8 cellular contexts compared by ENCODE assay signal in the genomic region with DNA sequence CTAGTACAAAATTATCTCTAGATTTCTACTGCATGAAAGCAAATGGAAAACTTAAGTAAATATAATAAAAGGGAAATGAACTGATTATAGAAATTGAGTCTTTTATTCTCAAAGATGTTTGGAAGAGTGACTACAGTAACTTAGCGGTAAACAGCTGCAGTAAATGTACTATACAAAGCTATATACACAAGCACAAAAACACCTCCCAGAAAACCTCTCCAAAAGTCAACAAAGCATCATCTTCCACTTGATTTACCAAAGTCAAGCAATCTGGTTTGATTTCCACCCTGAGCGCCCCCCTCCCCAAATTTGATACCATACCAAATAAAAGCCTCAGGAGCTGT. TPM values are rescaled to one million over a fixed set of nuclear protein-coding genes. Genes with fewer than 3 reads are reported as not detected.
DNase-seq lines count a peak whose midpoint lies in the region; FAIRE-seq and TF ChIP-seq lines count a peak whose summit lies in the region.

No MANE protein-coding gene starts in this region.

- intact Hi-C loops in mammary epithelial cell (cut with micrococcal nuclease) (loop anchor here (5.0 kb wide), 1 partner anchor 41 kb away; no protein-coding TSS in a partner anchor), posterior vena cava (cut with DNase I) (loop anchor here in 1 of 2 donors (10.0 kb wide), 1 partner anchor 147 kb away; the partner anchor contains the start of gene SHLD1)

- DNase-seq in GM12864 (ENCODE audit: low read depth) = no peak
- DNase-seq in NCI-H2081 treated with DMSO at 0.1 percent for 48 hours (lab: John Stamatoyannopoulos, UW) = peak; percentile 88
- DNase-seq in mammary epithelial cell = no peak
- no peak for DNase-seq in small intestine
- no peak for DNase-seq in HuH-7.5 (ENCODE audit: low spot score)
- no peak for DNase-seq in cerebellar cortex (ENCODE audit: low spot score)
- DNase-seq in posterior vena cava (ENCODE audit: low spot score) = no peak

- H4K20me1 ChIP-seq in mammary epithelial cell (ENCODE audit: insufficient read depth, low read length) = no peaks in the 10 kb centered on the region

- peaks cover 28% of the 10 kb centered on the region for H3K4me1 ChIP-seq in mammary epithelial cell (ENCODE audit: insufficient read depth, low read length)
- H3K4me1 ChIP-seq in neutrophil (ENCODE audit: control insufficient read depth in 1 of 2, insufficient read depth in 1 of 2, low read depth in 1 of 2, low read length in 1 of 2) = peaks cover 65 to 66% of the 10 kb centered on the region in 2 experiments
- peaks cover 0 to 5% of the 10 kb centered on the region in 2 donors for H3K4me1 ChIP-seq in small intestine (ENCODE audit: control insufficient read depth in 2 of 2, insufficient read depth in 1 of 2, low read depth in 1 of 2, low read length in 1 of 2)

- 59% methylated on average over 2 of the region's 2 CpGs for WGBS in mammary epithelial cell (ENCODE audit: low coverage, missing lambda C conversion rate)
- WGBS in small intestine, 3 donors = 13 to 34% (median 24%) methylated on average over 2 of the region's 2 CpGs

- BruUV-seq in mammary epithelial cell (replicated peaks; lab: Mats Ljungman, UMichigan) = no TSS peak

- H3K27ac ChIP-seq in mammary epithelial cell (ENCODE audit: insufficient read depth, low read depth, low read length) = peak overlapping the region; percentile 19
- H3K27ac ChIP-seq in neutrophil = peak overlapping the region; percentile 100
- peak overlapping the region in 1 of 2 donors; percentile 62 for H3K27ac ChIP-seq in small intestine (ENCODE audit: low read depth in 1 of 2, low read length in 1 of 2)

- in situ Hi-C loops in mammary epithelial cell (cut with MboI; ENCODE audit: low sequenced_read_pairs in 2 of 2) = no loop called here

- H3K27me3 ChIP-seq in mammary epithelial cell (ENCODE audit: insufficient read depth, low read length) = no peaks in the 10 kb centered on the region
- H3K27me3 ChIP-seq in neutrophil = no peaks in the 10 kb centered on the region
- H3K27me3 ChIP-seq in small intestine (ENCODE audit: control insufficient read depth in 2 of 2, insufficient read depth in 2 of 2, low read length in 2 of 2) = no peaks in the 10 kb centered on the region

- peak overlapping the region; percentile 80 for H3K4me2 ChIP-seq in mammary epithelial cell (ENCODE audit: insufficient read depth, low read depth, low read length)

- no peak for FAIRE-seq in small intestine (lab: Jason Lieb, UNC)

- peak overlapping the region; percentile 94 for H3K4me3 ChIP-seq in GM12864 (ENCODE audit: low read depth, low read length)
- H3K4me3 ChIP-seq in mammary epithelial cell (replicated peaks in 1 of 3; ENCODE audit: insufficient read depth in 1 of 3, low read depth in 2 of 3, low read length in 3 of 3) = peak overlapping the region; percentile 22 to 81 (median 47)
- peak overlapping the region; percentile 77 to 95 for H3K4me3 ChIP-seq in neutrophil (ENCODE audit: low read depth in 1 of 2, low read length in 1 of 2)
- H3K4me3 ChIP-seq in small intestine (ENCODE audit: low read depth in 1 of 2, low read length in 2 of 2) = peak overlapping the region in 1 of 2 donors; percentile 34

- H3K9me3 ChIP-seq in mammary epithelial cell (replicated peaks; ENCODE audit: insufficient read depth, low read length) (no peaks in the 10 kb centered on the region), neutrophil (no peaks in the 10 kb centered on the region), small intestine (ENCODE audit: control insufficient read depth, low read depth) (no peaks in the 10 kb centered on the region)

- no peak overlapping the region for H3K9ac ChIP-seq in mammary epithelial cell (ENCODE audit: insufficient read depth, low read length)

- dilution Hi-C loops in mammary epithelial cell (cut with HindIII; ENCODE audit: low sequenced_read_pairs) = no loop called here

- CTCF ChIA-PET in mammary epithelial cell (lab: Charles Lee; ENCODE audit: low non-redundant PET) = interaction anchor here (0.6 kb wide), 1 partner anchor 78 kb away, joined by 9 read pairs; no protein-coding TSS in a partner anchor

- H2AFZ ChIP-seq in mammary epithelial cell (ENCODE audit: low read depth, low read length) = no peak overlapping the region

- H3K79me2 ChIP-seq in mammary epithelial cell (ENCODE audit: insufficient read depth, low read length) = peaks cover 73% of the 10 kb centered on the region

- TF ChIP-seq CTCF in GM12864 (IDR thresholded peaks at IDR 0.05; ENCODE audit: low read depth, low read length, missing control alignments) (no peak), mammary epithelial cell (conservative IDR thresholded peaks at IDR 0.05 in 1 of 2, IDR thresholded peaks at IDR 0.05 in 1 of 2; ENCODE audit: extremely low read depth in 1 of 2, insufficient read depth in 1 of 2, low read depth in 1 of 2, low read length in 2 of 2) (no peak), neutrophil (IDR thresholded peaks at IDR 0.05) (no peak)

- H3K36me3 ChIP-seq in mammary epithelial cell (ENCODE audit: insufficient read depth, low read length) = peaks cover 14% of the 10 kb centered on the region
- peaks cover 18% of the 10 kb centered on the region for H3K36me3 ChIP-seq in neutrophil
- H3K36me3 ChIP-seq in small intestine (ENCODE audit: control insufficient read depth in 2 of 2, insufficient read depth in 2 of 2, low read length in 2 of 2) = no peaks in the 10 kb centered on the region

RNA-seq across cellular contexts. Expression of gene GPCPD1, which starts 2.7 kb away (rescaled TPM):
- 10 to 100 TPM; 17.3 to 34.4 TPM for total RNA-seq in mammary epithelial cell
- polyA plus RNA-seq in mammary epithelial cell = 6.4 TPM
- polyA minus RNA-seq in mammary epithelial cell = 56.2 TPM
- 10 to 100 TPM in 2 of 3 donors, 1 to 10 TPM in 1; 9.5 to 29.1 (median 11.1) TPM for polyA plus RNA-seq in small intestine
- total RNA-seq in posterior vena cava = 10 to 100 TPM; 39.6 to 64.4 TPM
